Comparison of ENCODE assay signal across 8 cellular contexts in genomic region chr6:26032387-26033131, GRCh38. TPM values are rescaled to one million over a fixed set of nuclear protein-coding genes. Genes with fewer than 3 reads are reported as not detected.
A peak's percentile ranks its signal among the peaks of the same experiment; 100 is the strongest.
DNase-seq lines count a peak whose midpoint lies in the region; ATAC-seq, FAIRE-seq and TF ChIP-seq lines count a peak whose summit lies in the region.

No MANE protein-coding gene starts in this region.

- peak; percentile 58 for FAIRE-seq in K562 (lab: Jason Lieb, UNC)

- ATAC-seq in Right ventricle myocardium superior (ENCODE audit: poor library complexity): peak; percentile 24
- no peak for ATAC-seq in Right ventricle myocardium inferior
- ATAC-seq in K562: peak; percentile 24
- no peak for ATAC-seq in stimulated activated effector memory CD8-positive, alpha-beta T cell treated with anti-CD3 and anti-CD28 coated beads, Interleukin-12 subunit alpha, Interleukin-12 subunit beta, amount 100 ng/mL, for 72 hours
- no peak for ATAC-seq in GM19467 (IDR thresholded peaks at IDR 0.05; ENCODE audit: unreplicated experiment)

- H3K4me1 ChIP-seq in NT2/D1 (ENCODE audit: insufficient read depth, insufficient read length) (no peaks in the 10 kb centered on the region), K562 (replicated peaks in 1 of 2; ENCODE audit: control insufficient read depth in 2 of 2, insufficient read depth in 2 of 2, low read length in 2 of 2) (peaks cover 16 to 43% of the 10 kb centered on the region in 2 experiments)

- in situ Hi-C loops in K562 (cut with MboI): loop anchor here (5.0 kb wide), 1 partner anchor 1100 kb away; a partner anchor contains a TSS

- peak overlapping the region; percentile 99 for H3K4me2 ChIP-seq in K562 (ENCODE audit: insufficient read depth, low read length)

- peaks cover 52% of the 10 kb centered on the region for H3K79me2 ChIP-seq in K562 (ENCODE audit: control insufficient read depth, insufficient read depth, low read length)

- H2AFZ ChIP-seq in K562 (ENCODE audit: low read depth, low read length): no peak overlapping the region

- H3K36me3 Mint-ChIP-seq in stimulated activated effector memory CD8-positive, alpha-beta T cell treated with anti-CD3 and anti-CD28 coated beads, Interleukin-12 subunit alpha, Interleukin-12 subunit beta, amount 100 ng/mL, for 72 hours: peaks cover 34% of the 10 kb centered on the region

- peaks cover 5% of the 10 kb centered on the region for H4K20me1 ChIP-seq in K562 (replicated peaks; ENCODE audit: control insufficient read depth, insufficient read depth, low read length)

- H3K36me3 ChIP-seq in NT2/D1 (ENCODE audit: insufficient read depth, insufficient read length, low read length) (no peaks in the 10 kb centered on the region), K562 (ENCODE audit: control insufficient read depth, insufficient read depth, low read length) (peaks cover 7% of the 10 kb centered on the region; the same call in 1 of the 3 replicates)

- H3K4me3 Mint-ChIP-seq in stimulated activated effector memory CD8-positive, alpha-beta T cell treated with anti-CD3 and anti-CD28 coated beads, Interleukin-12 subunit alpha, Interleukin-12 subunit beta, amount 100 ng/mL, for 72 hours: peak overlapping the region; percentile 86

- H3K9me3 Mint-ChIP-seq in stimulated activated effector memory CD8-positive, alpha-beta T cell treated with anti-CD3 and anti-CD28 coated beads, Interleukin-12 subunit alpha, Interleukin-12 subunit beta, amount 100 ng/mL, for 72 hours: no peaks in the 10 kb centered on the region

- TF ChIP-seq EP300 in K562 (IDR thresholded peaks at IDR 0.05; ENCODE audit: low read length): no peak

- H3K27ac ChIP-seq in K562 (ENCODE audit: extremely low read depth, low read depth, low read length): peak overlapping the region; percentile 99

- H3K9me3 ChIP-seq in NT2/D1 (ENCODE audit: insufficient read depth, low read length) (no peaks in the 10 kb centered on the region), K562 (replicated peaks; ENCODE audit: control insufficient read depth, insufficient read depth, low read depth, low read length) (no peaks in the 10 kb centered on the region)

- TF ChIP-seq POLR2A in K562 (conservative IDR thresholded peaks at IDR 0.05): no peak

- BruUV-seq in K562 (replicated peaks; lab: Mats Ljungman, UMichigan): no TSS peak

- 2% methylated on average over 18 of the region's 18 CpGs for WGBS in K562 (ENCODE audit: insufficient coverage, low coverage, missing lambda C conversion rate)

- H3K27me3 ChIP-seq in NT2/D1 (ENCODE audit: insufficient read depth, insufficient read length) (no peaks in the 10 kb centered on the region), K562 (ENCODE audit: control insufficient read depth in 2 of 2, insufficient read depth in 2 of 2, low read length in 2 of 2) (no peaks in the 10 kb centered on the region)

- DNase-seq in Right ventricle myocardium superior: no peak
- DNase-seq in Right ventricle myocardium inferior (ENCODE audit: missing footprints): no peak
- no peak for DNase-seq in NT2/D1 (ENCODE audit: low read depth, low spot score)
- peak in 1 of 4 experiments; percentile 86 for DNase-seq in K562 (ENCODE audit: extremely low read depth in 1 of 4, low spot score in 3 of 4)
- peak; percentile 77 for DNase-seq in islet precursor cell
- peak in 1 of 2 donors; percentile 70 for DNase-seq in stimulated activated effector memory CD8-positive, alpha-beta T cell treated with anti-CD3 and anti-CD28 coated beads, Interleukin-12 subunit alpha, Interleukin-12 subunit beta, amount 100 ng/mL, for 72 hours (ENCODE audit: low spot score in 2 of 2)
- DNase-seq in mesenteric fat pad (ENCODE audit: low spot score): no peak

- no peaks in the 10 kb centered on the region for H3K9me1 ChIP-seq in K562 (ENCODE audit: control insufficient read depth, insufficient read depth, low read length)

- POLR2A ChIA-PET in K562 (lab: Yijun Ruan, JAX): interaction anchor here (0.5 to 13.8 kb wide), 55 partner anchors 7 to 1861 kb away, joined by 3 to 597 read pairs (median 8); partner anchors contain the start of genes HFE, MRS2 and TRIM38

- H3K9ac ChIP-seq in NT2/D1 (ENCODE audit: insufficient read length, low read depth) (peak overlapping the region; percentile 89), K562 (ENCODE audit: insufficient read depth in 1 of 2, low read depth in 2 of 2, low read length in 2 of 2) (peak overlapping the region; percentile 92 to 94)

- peak overlapping the region; percentile 62 for H3K4me3 ChIP-seq in NT2/D1 (ENCODE audit: insufficient read length, low read depth)
- H3K4me3 ChIP-seq in K562: peak overlapping the region; percentile 61

- TF ChIP-seq RAD21 in K562 (CRISPR knock-in tag; conservative IDR thresholded peaks at IDR 0.05 in 1 of 2, IDR thresholded peaks at IDR 0.05 in 1 of 2): no peak

- CTCF ChIA-PET in K562 (lab: Yijun Ruan, JAX; ENCODE audit: low intra/inter-chr PET ratio): interaction anchor here (1.5 kb wide), 1 partner anchor 23 kb away, joined by 4 read pairs; no protein-coding TSS in a partner anchor

- intact Hi-C loops in Right ventricle myocardium superior (cut with DNase I) (loop anchor here (10.0 kb wide), 1 partner anchor 162 kb away; a partner anchor contains a TSS), Right ventricle myocardium inferior (cut with DNase I) (no loop called here), K562 (cut with micrococcal nuclease) (loop anchor here (1.0 to 10.0 kb wide), 10 partner anchors 23 to 1860 kb away; a partner anchor contains a TSS)

- TF ChIP-seq CTCF in K562 (IDR thresholded peaks at IDR 0.05 in 2 of 3, conservative IDR thresholded peaks at IDR 0.05 in 1 of 3; ENCODE audit: insufficient read depth in 2 of 3, low read depth in 1 of 3, low read length in 3 of 3): no peak

- H3K4me1 Mint-ChIP-seq in stimulated activated effector memory CD8-positive, alpha-beta T cell treated with anti-CD3 and anti-CD28 coated beads, Interleukin-12 subunit alpha, Interleukin-12 subunit beta, amount 100 ng/mL, for 72 hours: peaks cover 45% of the 10 kb centered on the region

- H3K27ac Mint-ChIP-seq in stimulated activated effector memory CD8-positive, alpha-beta T cell treated with anti-CD3 and anti-CD28 coated beads, Interleukin-12 subunit alpha, Interleukin-12 subunit beta, amount 100 ng/mL, for 72 hours: peak overlapping the region; percentile 94

TF ChIP-seq in K562, 482 proteins besides CTCF, POLR2A, EP300 and RAD21 (continues in another document):
- TF ChIP-seq TCF3 (CRISPR knock-in tag; IDR thresholded peaks at IDR 0.05): peak; percentile 48
- TF ChIP-seq ZNF175 (CRISPR knock-in tag; IDR thresholded peaks at IDR 0.05; ENCODE audit: low read depth): no peak
- TF ChIP-seq TFAP4 (CRISPR knock-in tag; IDR thresholded peaks at IDR 0.05; ENCODE audit: borderline replicate concordance): no peak
- no peak for TF ChIP-seq SRSF9 (IDR thresholded peaks at IDR 0.05; ENCODE audit: borderline replicate concordance, low read depth, low read length)
- no peak; a peak in 2 of 4 replicates for TF ChIP-seq MNT (conservative IDR thresholded peaks at IDR 0.05)
- TF ChIP-seq TAF7 (tag; IDR thresholded peaks at IDR 0.05): no peak
- no peak for TF ChIP-seq THAP7 (CRISPR knock-in tag; IDR thresholded peaks at IDR 0.05)
- no peak for TF ChIP-seq CC2D1A (IDR thresholded peaks at IDR 0.05)
- no peak for TF ChIP-seq POLR2H (tag; IDR thresholded peaks at IDR 0.05; ENCODE audit: low read depth)

RNA-seq across cellular contexts. Expression of gene HFE, which starts 54.7 kb away (rescaled TPM):
- total RNA-seq in Right ventricle myocardium superior (5.2 TPM), Right ventricle myocardium inferior (5.3 TPM), K562 (2014; rRNA removed) (0.14 and 0.73 TPM in 2 replicates), K562 (2014; rRNA removed; fragmentation: Illumina TruSeq; extraction: Trizol) (0.76 and 1.1 TPM in 2 replicates), K562 (2015; rRNA removed; fragmentation: Illumina TruSeq; extraction: Trizol) (1.2 and 1.3 TPM in 2 replicates), K562 (2021) (0.58 and 0.98 TPM in 2 replicates), mesenteric fat pad (13.5 TPM)
- total RNA-seq in K562 (2011; cell fraction: chromatin; rRNA removed; ENCODE audit: low replicate concordance): 2.3 and 3.3 TPM in 2 replicates
- total RNA-seq in K562 (2011; cell fraction: nucleolus; rRNA removed): 1.3 and 2.2 TPM in 2 replicates
- total RNA-seq in K562 (2011; cell fraction: nucleoplasm; rRNA removed): 2.1 and 3.3 TPM in 2 replicates
- polyA plus RNA-seq in K562 (2011; rRNA removed) (0.54 and 1.1 TPM in 2 replicates), K562 (2014; fragmentation: Illumina TruSeq; extraction: Trizol) (0.78 and 0.89 TPM in 2 replicates), K562 (2014; fragmentation: Nextera tagmentation; extraction: Ambion mirVana) (under 1 TPM; 0.17 to 0.31 TPM), K562 (2014; rRNA removed) (0.84 and 1.2 TPM in 2 replicates)
- polyA plus RNA-seq in K562 (2011; cell fraction: cytosol; rRNA removed): 0.66 and 0.88 TPM in 2 replicates
- polyA plus RNA-seq in K562 (2011; cell fraction: nucleus; rRNA removed): 0.65 and 0.95 TPM in 2 replicates
- polyA plus RNA-seq in K562 (2012): 1.8 and 2.4 TPM in 2 replicates
- polyA minus RNA-seq in K562 (2011; rRNA and poly(A)+ RNA removed): 1.3 and 1.7 TPM in 2 replicates
- 0.95 TPM in 1 of 2 replicates, not detected in the other for polyA minus RNA-seq in K562 (2011; cell fraction: cytosol; rRNA and poly(A)+ RNA removed)
- polyA minus RNA-seq in K562 (2011; cell fraction: nucleus; rRNA and poly(A)+ RNA removed): 0.44 and 0.94 TPM in 2 replicates

Comparison
In these comparisons a context has a peak if more than half of its experiments do, and no peak if none do; other contexts are left out.
1. ATAC-seq: peak in Right ventricle myocardium superior (single experiment) and K562 (single experiment); none in Right ventricle myocardium inferior (single experiment), stimulated activated effector memory CD8-positive, alpha-beta T cell treated with anti-CD3 and anti-CD28 coated beads, Interleukin-12 subunit alpha, Interleukin-12 subunit beta, amount 100 ng/mL, for 72 hours (single experiment) and GM19467 (single experiment).